ENCODE assay signal across 30 cellular contexts in genomic region chr1:116018007-116018406, GRCh38. TPM values are rescaled to one million over a fixed set of nuclear protein-coding genes. Genes with fewer than 3 reads are reported as not detected.
"Had no signal": no experiment of that assay in that cellular context is flagged by ENCODE, and none has a peak within 500 bp of the region (broad histone marks: within the 10 kb centered on the region; RNA-seq: fewer than 3 reads in every experiment).

No MANE protein-coding gene starts in this region.

- H3K27me3 ChIP-seq: adrenal gland, body of pancreas, colonic mucosa, esophagus squamous epithelium, gastroesophageal sphincter had no signal

- H3K36me3 ChIP-seq: adrenal gland, colonic mucosa had no signal

- ATAC-seq: activated CD4-positive, alpha-beta T cell treated with anti-CD3 and anti-CD28 coated beads for 36 hours; activated CD8-positive, alpha-beta memory T cell treated with anti-CD3 and anti-CD28 coated beads, Interleukin-2, amount 10 ng/mL, durations not matched to agents 7 days and 5 days; activated CD8-positive, alpha-beta T cell treated with anti-CD3 and anti-CD28 coated beads, Interleukin-2, amount 10 ng/mL, durations not matched to agents 7 days and 5 days; activated naive CD8-positive, alpha-beta T cell treated with anti-CD3 and anti-CD28 coated beads, Interleukin-2, amount 50 U/mL, for 24 hours; body of pancreas; gastroesophageal sphincter; T-helper 17 cell had no signal

- DNase-seq: activated CD4-positive, alpha-beta memory T cell treated with anti-CD3 and anti-CD28 coated beads for 36 hours; activated CD4-positive, alpha-beta T cell treated with anti-CD3 and anti-CD28 coated beads for 36 hours; activated CD4-positive, alpha-beta T cell treated with anti-CD3 and anti-CD28 coated beads, Interleukin-2, amount 10 ng/mL, durations not matched to agents 24 days and 14 days; activated CD4-positive, CD25-positive, alpha-beta regulatory T cell; activated CD4-positive, CD25-positive, alpha-beta regulatory T cell treated with anti-CD3 and anti-CD28 coated beads, Interleukin-2, amount 50 U/mL, for 72 hours; activated CD8-positive, alpha-beta memory T cell treated with anti-CD3 and anti-CD28 coated beads, Interleukin-2, amount 10 ng/mL, durations not matched to agents 7 days and 5 days; activated CD8-positive, alpha-beta memory T cell treated with anti-CD3 and anti-CD28 coated beads, Interleukin-2, amount 50 U/mL, for 4 hours; activated CD8-positive, alpha-beta T cell treated with anti-CD3 and anti-CD28 coated beads, Interleukin-2, amount 10 ng/mL, durations not matched to agents 7 days and 5 days; activated effector memory CD4-positive, alpha-beta T cell treated with anti-CD3 and anti-CD28 coated beads, Interleukin-2, amount 50 U/mL, for 16 hours; activated naive CD4-positive, alpha-beta T cell treated with anti-CD3 and anti-CD28 coated beads for 36 hours; activated naive CD8-positive, alpha-beta T cell treated with anti-CD3 and anti-CD28 coated beads for 36 hours; activated naive CD8-positive, alpha-beta T cell treated with anti-CD3 and anti-CD28 coated beads, Interleukin-2, amount 50 U/mL, for 24 hours; activated T-cell treated with anti-CD3 and anti-CD28 coated beads, Interleukin-2, amount 50 U/mL, for 1 hour; activated T-cell treated with anti-CD3 and anti-CD28 coated beads, Interleukin-2, amount 50 U/mL, for 48 hours; adrenal gland; amygdala; aorta; body of pancreas; central memory CD4-positive, alpha-beta T cell; cerebellar nuclear complex; colonic mucosa; effector CD8-positive, alpha-beta T cell; esophagus squamous epithelium; foreskin melanocyte; T-helper 1 cell; T-helper 17 cell had no signal

- H3K27ac ChIP-seq: adrenal gland, body of pancreas, colonic mucosa, epithelial cell of prostate, esophagus squamous epithelium, gastroesophageal sphincter had no signal

- H3K4me1 ChIP-seq: adrenal gland, colonic mucosa, esophagus squamous epithelium, gastroesophageal sphincter had no signal

- H3K4me3 ChIP-seq: adrenal gland, body of pancreas, colonic mucosa, esophagus squamous epithelium, gastroesophageal sphincter had no signal

- H3K9me3 ChIP-seq: adrenal gland, body of pancreas, colonic mucosa, esophagus squamous epithelium, gastroesophageal sphincter had no signal

RNA-seq across cellular contexts. Expression of gene SLC22A15, which starts 41.7 kb away (rescaled TPM):
- total RNA-seq: dermis microvascular lymphatic vessel endothelial cell had no signal
- polyA plus RNA-seq: endothelial cell of umbilical vein had no signal
